8 cellular contexts compared by ENCODE assay signal in genomic region chr18:50286391-50287027, GRCh38. TPM values are rescaled to one million over a fixed set of nuclear protein-coding genes. Genes with fewer than 3 reads are reported as not detected.
DNase-seq lines count a peak whose midpoint lies in the region; ATAC-seq and TF ChIP-seq lines count a peak whose summit lies in the region.

No MANE protein-coding gene starts in this region.

- H3K4me3 ChIP-seq in AG10803 (ENCODE audit: low read length) (peak overlapping the region; percentile 91), epithelial cell of esophagus (ENCODE audit: low read length) (peak overlapping the region; percentile 95), neural progenitor cell (peak overlapping the region; percentile 79)

- DNase-seq in AG10803 (ENCODE audit: low read depth) (peak; percentile 32), H9 (peak; percentile 57), T-cell (no peak), epithelial cell of esophagus (ENCODE audit: low read depth) (peak; percentile 45), neural progenitor cell (ENCODE audit: low spot score) (peak; percentile 58), omental fat pad (ENCODE audit: low spot score) (no peak)
- DNase-seq in activated CD4-positive, CD25-positive, alpha-beta regulatory T cell (lab: John Stamatoyannopoulos, UW), result no peak

- no peak overlapping the region for H3K4ac ChIP-seq in H9 (ENCODE audit: low read depth, low read length)

- H4K91ac ChIP-seq in H9 (ENCODE audit: insufficient read length, low read depth, low read length), result no peak overlapping the region

- H3K27ac ChIP-seq in H9 (ENCODE audit: insufficient read length, low read depth, low read length), result no peak overlapping the region
- H3K27ac ChIP-seq in neural progenitor cell, result no peak overlapping the region

- H4K8ac ChIP-seq in H9 (replicated peaks; ENCODE audit: insufficient read length, low read depth, low read length), result no peak overlapping the region

- H3K27ac Mint-ChIP-seq in H9, result peak overlapping the region; percentile 65 to 98 (median 94); a peak in 5 of 7 replicates
- peak overlapping the region; percentile 96 for H3K27ac Mint-ChIP-seq in T-cell
- peak overlapping the region; percentile 94 for H3K27ac Mint-ChIP-seq in neural progenitor cell

- no peak overlapping the region for H3K14ac ChIP-seq in H9 (ENCODE audit: insufficient read depth, low read length)

- H3K79me2 ChIP-seq in H9 (ENCODE audit: insufficient read depth, low read length) (no peaks in the 10 kb centered on the region), neural progenitor cell (ENCODE audit: low read depth) (peaks cover 11% of the 10 kb centered on the region)

- no peak overlapping the region for H2AK5ac ChIP-seq in H9 (ENCODE audit: insufficient read length, low read length)

- H3K56ac ChIP-seq in H9 (ENCODE audit: insufficient read length, low read depth, low read length), result no peak overlapping the region

- H2AFZ ChIP-seq in H9 (ENCODE audit: low read length) (no peak overlapping the region), neural progenitor cell (replicated peaks) (no peak overlapping the region)

- no peak overlapping the region for H3K23ac ChIP-seq in H9 (ENCODE audit: insufficient read length, low read depth, low read length)

- H2BK20ac ChIP-seq in H9 (ENCODE audit: low read depth, low read length, poor library complexity, severe bottlenecking), result no peak overlapping the region

- CTCF ChIA-PET in T-cell (lab: Charles Lee), result no interaction called here

- H3K9ac ChIP-seq in H9 (ENCODE audit: extremely low read depth, insufficient read length, low read length) (peak overlapping the region; percentile 61), neural progenitor cell (peak overlapping the region; percentile 44)

- peaks cover 8 to 15% of the 10 kb centered on the region in 2 experiments for H3K4me1 Mint-ChIP-seq in H9
- peaks cover 31 to 43% (median 33%) of the 10 kb centered on the region in 3 donors for H3K4me1 Mint-ChIP-seq in T-cell
- H3K4me1 Mint-ChIP-seq in neural progenitor cell, result peaks cover 16% of the 10 kb centered on the region

- H3K9me3 ChIP-seq in H9 (ENCODE audit: control insufficient read depth, low read depth, low read length) (no peaks in the 10 kb centered on the region), neural progenitor cell (ENCODE audit: low read depth) (no peaks in the 10 kb centered on the region)

- no peaks in the 10 kb centered on the region for H3K4me1 ChIP-seq in H9 (ENCODE audit: insufficient read depth, low read length)
- H3K4me1 ChIP-seq in neural progenitor cell, result peaks cover 7% of the 10 kb centered on the region

- peaks cover 10% of the 10 kb centered on the region for H3K23me2 ChIP-seq in H9 (ENCODE audit: insufficient read length, low read depth, low read length, poor library complexity, severe bottlenecking)

- no peaks in the 10 kb centered on the region for H3K27me3 ChIP-seq in H9 (ENCODE audit: insufficient read depth, low read length)
- H3K27me3 ChIP-seq in neural progenitor cell, result no peaks in the 10 kb centered on the region

- H3K36me3 ChIP-seq in neural progenitor cell, result no peaks in the 10 kb centered on the region

- no peaks in the 10 kb centered on the region for H3K27me3 Mint-ChIP-seq in H9 (ENCODE audit: low read depth)
- H3K27me3 Mint-ChIP-seq in T-cell, result no peaks in the 10 kb centered on the region
- H3K27me3 Mint-ChIP-seq in neural progenitor cell (ENCODE audit: insufficient read depth, low read depth), result peaks cover 14% of the 10 kb centered on the region

- ATAC-seq in T-cell (replicated peaks in 1 of 4) (no peak), omental fat pad (ENCODE audit: low FRiP score) (no peak), HG03342 (IDR thresholded peaks at IDR 0.05; ENCODE audit: unreplicated experiment) (no peak)

- no peak overlapping the region for H3T11ph ChIP-seq in H9 (ENCODE audit: low read length)

- H3K4me2 ChIP-seq in H9 (ENCODE audit: insufficient read depth, insufficient read length, low read length) (peak overlapping the region; percentile 85), neural progenitor cell (peak overlapping the region; percentile 83)

- WGBS in H9 (ENCODE audit: extremely low coverage, insufficient read length, low lambda C conversion rate), result no CpG with 5 or more reads among the region's 23 CpGs

- TF ChIP-seq CTCF in AG10803 (conservative IDR thresholded peaks at IDR 0.05; ENCODE audit: low read length) (no peak), H9 (conservative IDR thresholded peaks at IDR 0.05) (no peak), epithelial cell of esophagus (IDR thresholded peaks at IDR 0.05; ENCODE audit: insufficient read depth, low read depth, low read length, missing control alignments) (no peak), neural progenitor cell (IDR thresholded peaks at IDR 0.05) (no peak), omental fat pad (IDR thresholded peaks at IDR 0.05) (no peak)

- H3F3A ChIP-seq in neural progenitor cell (ENCODE audit: low read depth), result peaks cover 8% of the 10 kb centered on the region

- H2BK15ac ChIP-seq in H9 (ENCODE audit: low read depth, low read length), result no peak overlapping the region

- H3K79me1 ChIP-seq in H9 (ENCODE audit: insufficient read depth, low read depth, low read length, poor library complexity, severe bottlenecking), result no peaks in the 10 kb centered on the region

- H2BK12ac ChIP-seq in H9 (ENCODE audit: insufficient read length, low read depth, low read length), result no peak overlapping the region

- POLR2A ChIA-PET in T-cell (lab: Charles Lee), result no interaction called here

- H4K20me1 ChIP-seq in H9 (ENCODE audit: control insufficient read depth, insufficient read depth, insufficient read length) (no peaks in the 10 kb centered on the region), neural progenitor cell (ENCODE audit: low read depth) (no peaks in the 10 kb centered on the region)

- H3K4me3 Mint-ChIP-seq in H9, result peak overlapping the region; percentile 99 to 100
- peak overlapping the region; percentile 93 to 96 (median 95) for H3K4me3 Mint-ChIP-seq in T-cell
- H3K4me3 Mint-ChIP-seq in neural progenitor cell, result peak overlapping the region; percentile 98

- H3K36me3 Mint-ChIP-seq in H9 (ENCODE audit: insufficient read depth in 1 of 3, low read depth in 3 of 3), result peaks cover 40 to 44% (median 44%) of the 10 kb centered on the region in 3 experiments; a peak in 6 of 7 replicates
- peaks cover 39% of the 10 kb centered on the region for H3K36me3 Mint-ChIP-seq in T-cell
- peaks cover 23% of the 10 kb centered on the region for H3K36me3 Mint-ChIP-seq in neural progenitor cell

- H2BK5ac ChIP-seq in H9 (ENCODE audit: insufficient read length, low read length), result no peak overlapping the region

- no peak overlapping the region for H4K5ac ChIP-seq in H9 (ENCODE audit: insufficient read length, low read depth, low read length)

- H3K9me3 Mint-ChIP-seq in H9 (no peaks in the 10 kb centered on the region; a peak in 1 of 5 replicates), T-cell (no peaks in the 10 kb centered on the region), neural progenitor cell (no peaks in the 10 kb centered on the region)

- H2BK120ac ChIP-seq in H9 (ENCODE audit: low read depth, low read length, poor library complexity, severe bottlenecking), result no peak overlapping the region

- no peak overlapping the region for H3K18ac ChIP-seq in H9 (ENCODE audit: insufficient read length, low read depth, low read length)

RNA-seq across cellular contexts. Expression of gene CXXC1, which starts 1.0 kb away (rescaled TPM):
- total RNA-seq in H9 (2021) (95.9 and 96.3 TPM in 2 replicates), T-cell (100 to 1,000 TPM; 109 to 216 (median 191) TPM), neural progenitor cell (ENCODE audit: low replicate concordance) (35.0 and 52.9 TPM in 2 replicates), omental fat pad (10 to 100 TPM; 29.3 to 66.4 (median 51.6) TPM)

RNA-seq across cellular contexts. Expression of gene MBD1, which starts 5.2 kb away (rescaled TPM):
- total RNA-seq in H9 (2021) (57.2 and 58.1 TPM in 2 replicates), T-cell (100 to 1,000 TPM in 4 of 5 donors, 10 to 100 TPM in 1; 98.2 to 151 (median 136) TPM), neural progenitor cell (ENCODE audit: low replicate concordance) (32.7 and 58.8 TPM in 2 replicates), omental fat pad (10 to 100 TPM; 49.5 to 63.6 (median 59.4) TPM)

RNA-seq across cellular contexts. Expression of gene CFAP53, which starts 20.2 kb away (rescaled TPM):
- total RNA-seq in H9 (2021) (0.15 and 0.22 TPM in 2 replicates), T-cell (1 to 10 TPM in 2 of 5 donors, under 1 TPM in 2, not detected in 1; 0.56 to 1.2 (median 0.95) TPM), neural progenitor cell (ENCODE audit: low replicate concordance) (0.36 and 0.74 TPM in 2 replicates), omental fat pad (1 to 10 TPM in 1 of 4 donors, under 1 TPM in 1, not detected in 2; 0.37 to 1.3 TPM)

Comparison
In these comparisons a context has a peak if more than half of its experiments do, and no peak if none do; other contexts are left out.
1. DNase-seq: peak in AG10803 (single experiment), H9 (single experiment), epithelial cell of esophagus (single experiment) and neural progenitor cell (single experiment); none in T-cell (0 of 34), omental fat pad (single experiment) and activated CD4-positive, CD25-positive, alpha-beta regulatory T cell (0 of 4).
2. Peak in every context shown above with its lines, with median percentiles within 50 percentile points of each other: H3K4me3 ChIP-seq, H3K27ac Mint-ChIP-seq and H3K4me3 Mint-ChIP-seq.